In genomic region chr11:116732740-116733385, GRCh38 we compare ENCODE assay signal across 8 cellular contexts. TPM values are rescaled to one million over a fixed set of nuclear protein-coding genes. Genes with fewer than 3 reads are reported as not detected.
DNase-seq lines count a peak whose midpoint lies in the region; ATAC-seq and TF ChIP-seq lines count a peak whose summit lies in the region.

No MANE protein-coding gene starts in this region.

- peak overlapping the region; percentile 38 for H3K27ac Mint-ChIP-seq in activated CD8-positive, alpha-beta T cell treated with anti-CD3 and anti-CD28 coated beads for 36 hours
- no peak overlapping the region for H3K27ac Mint-ChIP-seq in effector memory CD8-positive, alpha-beta T cell

- CTCF ChIA-PET in A673 (lab: Charles Lee), result interaction anchor here (0.5 to 2.3 kb wide), 13 partner anchors 10 to 494 kb away, joined by 3 to 8 read pairs (median 4); no protein-coding TSS in a partner anchor
- CTCF ChIA-PET in activated CD8-positive, alpha-beta T cell treated with anti-CD3 and anti-CD28 coated beads for 36 hours (lab: Charles Lee), result interaction anchor here (0.7 to 3.4 kb wide), 27 partner anchors 10 to 493 kb away, joined by 3 to 48 read pairs (median 4); partner anchors contain the start of genes APOA4, BUD13 and ZPR1

- no peaks in the 10 kb centered on the region for H3K27me3 Mint-ChIP-seq in activated CD8-positive, alpha-beta T cell treated with anti-CD3 and anti-CD28 coated beads for 36 hours
- H3K27me3 Mint-ChIP-seq in effector memory CD8-positive, alpha-beta T cell, result peaks cover 22 to 30% of the 10 kb centered on the region in 2 donors

- DNase-seq in A673 (ENCODE audit: low spot score) (peak; percentile 83), NCI-H510A treated with DMSO at 0.1 percent for 48 hours (lab: John Stamatoyannopoulos, UW) (peak; percentile 59), mesenteric fat pad (ENCODE audit: low spot score) (peak; percentile 81)
- peak; percentile 80 for DNase-seq in activated CD8-positive, alpha-beta T cell treated with anti-CD3 and anti-CD28 coated beads for 36 hours
- peak; percentile 41 to 51 (median 51) for DNase-seq in effector memory CD8-positive, alpha-beta T cell
- DNase-seq in stimulated activated CD8-positive, alpha-beta memory T cell treated with anti-CD3 and anti-CD28 coated beads, Interleukin-4, amount 100 ng/mL, for 4 hours (ENCODE audit: low read depth in 2 of 2, low spot score in 1 of 2), result peak; percentile 8 to 27

- peak; percentile 88 for TF ChIP-seq CTCF in A673 (conservative IDR thresholded peaks at IDR 0.05; ENCODE audit: low read depth, low read length)
- TF ChIP-seq CTCF in activated CD8-positive, alpha-beta T cell treated with anti-CD3 and anti-CD28 coated beads for 36 hours (IDR thresholded peaks at IDR 0.05), result peak; percentile 85

- peaks cover 7% of the 10 kb centered on the region for H3K27me3 ChIP-seq in A673 (replicated peaks; ENCODE audit: insufficient read depth, low read depth, low read length, poor library complexity)

- no peaks in the 10 kb centered on the region for H3K9me3 Mint-ChIP-seq in activated CD8-positive, alpha-beta T cell treated with anti-CD3 and anti-CD28 coated beads for 36 hours
- H3K9me3 Mint-ChIP-seq in effector memory CD8-positive, alpha-beta T cell, result no peaks in the 10 kb centered on the region

- ATAC-seq in GM18498 (IDR thresholded peaks at IDR 0.05; ENCODE audit: unreplicated experiment), result peak; percentile 83
- peak; percentile 80 for ATAC-seq in HG03103 (IDR thresholded peaks at IDR 0.05; ENCODE audit: low read depth, unreplicated experiment)
- ATAC-seq in activated CD8-positive, alpha-beta T cell treated with anti-CD3 and anti-CD28 coated beads for 36 hours, result peak; percentile 98
- peak; percentile 90 for ATAC-seq in effector memory CD8-positive, alpha-beta T cell (replicated peaks)

- intact Hi-C loops in A673 (cut with micrococcal nuclease; ENCODE audit: unreplicated experiment), result loop anchor here (1.0 to 5.0 kb wide), 2 partner anchors 373 to 494 kb away; no protein-coding TSS in a partner anchor
- intact Hi-C loops in activated CD8-positive, alpha-beta T cell treated with anti-CD3 and anti-CD28 coated beads for 36 hours (cut with micrococcal nuclease), result no loop called here

- H3K4me1 ChIP-seq in A673 (ENCODE audit: insufficient read depth, low read length, poor library complexity, severe bottlenecking), result no peaks in the 10 kb centered on the region

- POLR2A ChIA-PET in A673 (lab: Charles Lee; ENCODE audit: low non-redundant PET), result no interaction called here
- POLR2A ChIA-PET in activated CD8-positive, alpha-beta T cell treated with anti-CD3 and anti-CD28 coated beads for 36 hours (lab: Charles Lee), result no interaction called here

- H3K4me1 Mint-ChIP-seq in activated CD8-positive, alpha-beta T cell treated with anti-CD3 and anti-CD28 coated beads for 36 hours (ENCODE audit: low read depth), result peaks cover 15% of the 10 kb centered on the region
- peaks cover 5 to 9% of the 10 kb centered on the region in 2 donors for H3K4me1 Mint-ChIP-seq in effector memory CD8-positive, alpha-beta T cell (ENCODE audit: low read depth in 2 of 2)

- H3K27ac ChIP-seq in A673 (ENCODE audit: low read depth, low read length, poor library complexity, severe bottlenecking), result no peak overlapping the region

- H3K36me3 Mint-ChIP-seq in activated CD8-positive, alpha-beta T cell treated with anti-CD3 and anti-CD28 coated beads for 36 hours (ENCODE audit: low read depth), result peaks cover 2% of the 10 kb centered on the region
- no peaks in the 10 kb centered on the region for H3K36me3 Mint-ChIP-seq in effector memory CD8-positive, alpha-beta T cell (ENCODE audit: insufficient read depth)

- no peaks in the 10 kb centered on the region for H3K9me3 ChIP-seq in A673 (ENCODE audit: low read depth, low read length, poor library complexity, severe bottlenecking)

- no peak overlapping the region for H3K4me3 ChIP-seq in A673 (ENCODE audit: low read depth, low read length, poor library complexity, severe bottlenecking)

- H3K4me3 Mint-ChIP-seq in activated CD8-positive, alpha-beta T cell treated with anti-CD3 and anti-CD28 coated beads for 36 hours, result no peak overlapping the region
- H3K4me3 Mint-ChIP-seq in effector memory CD8-positive, alpha-beta T cell, result no peak overlapping the region

- no peaks in the 10 kb centered on the region for H3K36me3 ChIP-seq in A673 (ENCODE audit: insufficient read depth, low read length, poor library complexity, severe bottlenecking)

- no TSS peak for BruUV-seq in A673 (replicated peaks; lab: Mats Ljungman, UMichigan)

RNA-seq across cellular contexts. Expression of gene BUD13, which starts 39.9 kb away (rescaled TPM):
- total RNA-seq in A673 (2021) (38.7 and 39.4 TPM in 2 replicates), mesenteric fat pad (13.4 TPM)
- 10 to 100 TPM; 26.6 to 28.6 TPM for total RNA-seq in activated CD8-positive, alpha-beta T cell treated with anti-CD3 and anti-CD28 coated beads for 36 hours

RNA-seq across cellular contexts. Expression of gene ZPR1, which starts 55.0 kb away (rescaled TPM):
- total RNA-seq in A673 (2021), result 100 and 109 TPM in 2 replicates
- 10 to 100 TPM; 89.9 TPM for total RNA-seq in activated CD8-positive, alpha-beta T cell treated with anti-CD3 and anti-CD28 coated beads for 36 hours
- total RNA-seq in mesenteric fat pad, result 79.1 TPM

RNA-seq across cellular contexts. Expression of gene APOA5, which starts 58.8 kb away (rescaled TPM):
- total RNA-seq in A673 (2021), result not detected in 2 replicates
- total RNA-seq in activated CD8-positive, alpha-beta T cell treated with anti-CD3 and anti-CD28 coated beads for 36 hours, result not detected
- total RNA-seq in mesenteric fat pad, result not detected

Comparison
In these comparisons a context has a peak if more than half of its experiments do, and no peak if none do; other contexts are left out.
1. DNase-seq: peak in every context shown above with its lines; median percentile 83 in A673; 81 in mesenteric fat pad; 80 in activated CD8-positive, alpha-beta T cell treated with anti-CD3 and anti-CD28 coated beads for 36 hours; 59 in NCI-H510A treated with DMSO at 0.1 percent for 48 hours; 51 in effector memory CD8-positive, alpha-beta T cell; 18 in stimulated activated CD8-positive, alpha-beta memory T cell treated with anti-CD3 and anti-CD28 coated beads, Interleukin-4, amount 100 ng/mL, for 4 hours.